In genomic region chr2:229980440-229981184, GRCh38 we compare ENCODE assay signal across 8 cellular contexts. TPM values are rescaled to one million over a fixed set of nuclear protein-coding genes. Genes with fewer than 3 reads are reported as not detected.
DNase-seq lines count a peak whose midpoint lies in the region; ATAC-seq and TF ChIP-seq lines count a peak whose summit lies in the region.

No MANE protein-coding gene starts in this region.

- H3K79me2 ChIP-seq in PC-9 (ENCODE audit: low read depth) = no peaks in the 10 kb centered on the region

- CTCF ChIA-PET in PC-9 (lab: Charles Lee) = no interaction called here

- H3F3A ChIP-seq in PC-9 (ENCODE audit: insufficient read depth, low read depth) = no peaks in the 10 kb centered on the region

- TF ChIP-seq CTCF in WI38 (IDR thresholded peaks at IDR 0.05; ENCODE audit: low read depth, low read length) (no peak), PC-9 (conservative IDR thresholded peaks at IDR 0.05) (no peak)

- H3K36me3 ChIP-seq in PC-9 (ENCODE audit: low read depth) = no peaks in the 10 kb centered on the region

- no peaks in the 10 kb centered on the region for H4K20me1 ChIP-seq in PC-9 (ENCODE audit: insufficient read depth)

- DNase-seq in EH (ENCODE audit: low read depth) = peak; percentile 59
- DNase-seq in HT-29 (ENCODE audit: low spot score) = peak; percentile 29
- DNase-seq in glomerular endothelial cell (ENCODE audit: extremely low read depth, low read depth, low spot score) = peak; percentile 50
- no peak for DNase-seq in sciatic nerve (ENCODE audit: low spot score)
- no peak for DNase-seq in HuH-7.5 (ENCODE audit: low spot score)
- DNase-seq in PC-9 = no peak

- no TSS peak for BruUV-seq in PC-9 (replicated peaks; lab: Mats Ljungman, UMichigan)

- no peaks in the 10 kb centered on the region for H3K4me1 ChIP-seq in PC-9 (replicated peaks; ENCODE audit: insufficient read depth)

- no peaks in the 10 kb centered on the region for H3K9me2 ChIP-seq in PC-9 (ENCODE audit: insufficient read depth)

- H2AFZ ChIP-seq in PC-9 = no peak overlapping the region

- ATAC-seq in sciatic nerve (peak; percentile 88), GM18520 (IDR thresholded peaks at IDR 0.05; ENCODE audit: unreplicated experiment) (no peak)

- H3K9me3 ChIP-seq in PC-9 (ENCODE audit: insufficient read depth, low read depth) = no peaks in the 10 kb centered on the region

- H3K4me3 ChIP-seq in WI38 (ENCODE audit: low read depth, low read length) (peak overlapping the region; percentile 35), PC-9 (no peak overlapping the region)

- no peak overlapping the region for H3K4me2 ChIP-seq in PC-9

- POLR2A ChIA-PET in PC-9 (lab: Charles Lee; ENCODE audit: unreplicated experiment) = no interaction called here

- no peak overlapping the region for H3K27ac ChIP-seq in PC-9

- intact Hi-C loops in sciatic nerve (cut with DNase I) = no loop called here
- intact Hi-C loops in PC-9 (cut with micrococcal nuclease; ENCODE audit: unreplicated experiment) = no loop called here

- H3K27me3 ChIP-seq in PC-9 (ENCODE audit: insufficient read depth, low read depth) = no peaks in the 10 kb centered on the region

RNA-seq across cellular contexts. Expression of gene FBXO36, which starts 58.3 kb away (rescaled TPM):
- total RNA-seq in HT-29 (2014; rRNA removed; shearing (Covaris generic)) = 0.48 and 0.81 TPM in 2 replicates
- total RNA-seq in glomerular endothelial cell = 1.9 and 4.1 TPM in 2 replicates
- 3.2 TPM for total RNA-seq in sciatic nerve
- total RNA-seq in PC-9 (2021) = 3.6 and 3.9 TPM in 2 replicates

RNA-seq across cellular contexts. Expression of gene TRIP12, which starts 58.8 kb away (rescaled TPM):
- 97.9 and 106 TPM in 2 replicates for total RNA-seq in HT-29 (2014; rRNA removed; shearing (Covaris generic))
- 126 and 215 TPM in 2 replicates for total RNA-seq in glomerular endothelial cell
- 235 TPM for total RNA-seq in sciatic nerve
- 139 and 226 TPM in 2 replicates for total RNA-seq in PC-9 (2021)

Comparison
In these comparisons a context has a peak if more than half of its experiments do, and no peak if none do; other contexts are left out.
1. DNase-seq: peak in EH (single experiment), HT-29 (single experiment) and glomerular endothelial cell (single experiment); none in sciatic nerve (single experiment), HuH-7.5 (single experiment) and PC-9 (0 of 2).